In the genomic region with DNA sequence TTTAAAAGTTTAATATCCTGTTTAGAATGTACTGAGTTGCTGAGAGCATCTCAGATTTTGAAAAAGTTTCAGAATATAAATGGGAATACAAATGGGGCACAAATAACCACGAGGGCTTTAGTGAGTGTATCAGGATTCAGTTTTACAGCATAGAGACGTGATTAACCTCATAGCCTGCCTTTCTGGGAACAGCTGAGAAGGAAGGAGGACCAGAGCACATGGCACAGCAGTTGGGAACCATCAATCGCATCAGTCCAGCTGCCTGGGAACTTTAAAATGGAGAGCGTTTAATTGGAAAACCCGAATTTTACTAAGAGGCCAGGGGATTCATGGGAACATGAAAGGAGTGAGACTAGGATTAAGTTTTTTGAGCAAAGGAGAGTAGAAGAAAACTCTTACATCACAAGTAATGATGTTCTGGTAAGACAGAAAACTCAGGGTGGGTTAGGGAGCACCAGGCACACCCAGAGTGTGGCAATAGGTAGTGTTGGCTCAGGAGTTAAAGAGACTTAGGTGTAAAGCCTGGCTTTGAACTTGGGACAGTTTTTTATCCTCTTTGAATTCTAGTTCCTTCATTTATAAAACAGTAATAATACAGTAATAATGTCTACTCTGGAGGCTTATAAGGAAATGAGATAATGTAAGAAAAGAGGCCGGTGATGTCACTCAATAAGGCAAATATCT, we compare ENCODE assay signal across 1 cellular context.
TF ChIP-seq lines count a peak whose summit lies in the region.

No MANE protein-coding gene starts in this region.

TF ChIP-seq in IMR-90, 13 proteins besides CTCF, POLR2A, EP300 and RAD21:
- no peak for TF ChIP-seq NFE2L2 (IDR thresholded peaks at IDR 0.05; ENCODE audit: low read depth, low read length)
- no peak for TF ChIP-seq MAFK (IDR thresholded peaks at IDR 0.05; ENCODE audit: low read depth, low read length)
- TF ChIP-seq, protein P1, sequence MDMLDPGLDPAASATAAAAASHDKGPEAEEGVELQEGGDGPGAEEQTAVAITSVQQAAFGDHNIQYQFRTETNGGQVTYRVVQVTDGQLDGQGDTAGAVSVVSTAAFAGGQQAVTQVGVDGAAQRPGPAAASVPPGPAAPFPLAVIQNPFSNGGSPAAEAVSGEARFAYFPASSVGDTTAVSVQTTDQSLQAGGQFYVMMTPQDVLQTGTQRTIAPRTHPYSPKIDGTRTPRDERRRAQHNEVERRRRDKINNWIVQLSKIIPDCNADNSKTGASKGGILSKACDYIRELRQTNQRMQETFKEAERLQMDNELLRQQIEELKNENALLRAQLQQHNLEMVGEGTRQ (IDR thresholded peaks at IDR 0.05; ENCODE audit: low read depth, low read length): no peak
- TF ChIP-seq, protein P2, sequence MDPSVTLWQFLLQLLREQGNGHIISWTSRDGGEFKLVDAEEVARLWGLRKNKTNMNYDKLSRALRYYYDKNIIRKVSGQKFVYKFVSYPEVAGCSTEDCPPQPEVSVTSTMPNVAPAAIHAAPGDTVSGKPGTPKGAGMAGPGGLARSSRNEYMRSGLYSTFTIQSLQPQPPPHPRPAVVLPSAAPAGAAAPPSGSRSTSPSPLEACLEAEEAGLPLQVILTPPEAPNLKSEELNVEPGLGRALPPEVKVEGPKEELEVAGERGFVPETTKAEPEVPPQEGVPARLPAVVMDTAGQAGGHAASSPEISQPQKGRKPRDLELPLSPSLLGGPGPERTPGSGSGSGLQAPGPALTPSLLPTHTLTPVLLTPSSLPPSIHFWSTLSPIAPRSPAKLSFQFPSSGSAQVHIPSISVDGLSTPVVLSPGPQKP (IDR thresholded peaks at IDR 0.05; ENCODE audit: borderline replicate concordance, low read depth, low read length): no peak
- no peak for TF ChIP-seq CEBPB (IDR thresholded peaks at IDR 0.05; ENCODE audit: low read depth, low read length)
- TF ChIP-seq SMC3 (IDR thresholded peaks at IDR 0.05; ENCODE audit: low read depth, low read length): no peak
- TF ChIP-seq RCOR1 (IDR thresholded peaks at IDR 0.05; ENCODE audit: insufficient replicate concordance, low read length): no peak
- no peak for TF ChIP-seq BHLHE40 (IDR thresholded peaks at IDR 0.05; ENCODE audit: low read depth, low read length)
- TF ChIP-seq FOS (IDR thresholded peaks at IDR 0.05; ENCODE audit: low read depth, low read length): no peak
- TF ChIP-seq MXI1 (IDR thresholded peaks at IDR 0.05; ENCODE audit: borderline replicate concordance, low read depth, low read length): no peak
- no peak for TF ChIP-seq RFX5 (IDR thresholded peaks at IDR 0.05; ENCODE audit: low read depth, low read length)
- TF ChIP-seq MAZ (IDR thresholded peaks at IDR 0.05; ENCODE audit: borderline replicate concordance, low read depth, low read length): no peak
- TF ChIP-seq CHD1 (IDR thresholded peaks at IDR 0.05; ENCODE audit: low read depth, low read length): no peak
